8 cellular contexts compared by ENCODE assay signal in genomic region chr16:71564377-71564967, GRCh38.
DNase-seq lines count a peak whose midpoint lies in the region; ATAC-seq and TF ChIP-seq lines count a peak whose summit lies in the region.

No MANE protein-coding gene starts in this region.

- H3K9me3 ChIP-seq in DND-41 (ENCODE audit: insufficient read depth, low read length, severe bottlenecking) (peaks cover 7% of the 10 kb centered on the region), NT2/D1 (ENCODE audit: insufficient read depth, low read length) (peaks cover 24% of the 10 kb centered on the region; the same call in 1 of the 2 replicates)
- no peaks in the 10 kb centered on the region for H3K9me3 ChIP-seq in effector memory CD4-positive, alpha-beta T cell (ENCODE audit: control insufficient read depth, low read length)

- peak overlapping the region; percentile 66 for H3K27ac Mint-ChIP-seq in nephron progenitor cell

- H3K4me1 ChIP-seq in DND-41 (ENCODE audit: insufficient read depth, low read length), result peaks cover 20% of the 10 kb centered on the region
- peaks cover 2% of the 10 kb centered on the region for H3K4me1 ChIP-seq in NT2/D1 (ENCODE audit: insufficient read depth, insufficient read length)
- H3K4me1 ChIP-seq in effector memory CD4-positive, alpha-beta T cell (ENCODE audit: control insufficient read depth, insufficient read depth, low read length, poor library complexity, severe bottlenecking), result peaks cover 5% of the 10 kb centered on the region

- DNase-seq in DND-41 (peak; percentile 5), NT2/D1 (ENCODE audit: low read depth, low spot score) (no peak), nephron progenitor cell (peak; percentile 9), NCI-H82 (lab: John Stamatoyannopoulos, UW) (no peak)
- DNase-seq in effector memory CD4-positive, alpha-beta T cell, result no peak
- no peak for DNase-seq in activated CD4-positive, alpha-beta T cell treated with anti-CD3 and anti-CD28 coated beads, Interleukin-2, amount 50 U/mL, for 4 hours
- DNase-seq in NK-92 treated with Interleukin-12 subunit alpha and Interleukin-12 subunit beta, amount 100 ng/mL, for 24 hours (lab: John Stamatoyannopoulos, UW), result no peak

- H3K27ac ChIP-seq in DND-41 (ENCODE audit: low read length), result peak overlapping the region; percentile 38; the same call in 1 of the 2 replicates
- H3K27ac ChIP-seq in effector memory CD4-positive, alpha-beta T cell (ENCODE audit: insufficient read depth, low read length, poor library complexity, severe bottlenecking), result peak overlapping the region; percentile 78

- H4K20me1 ChIP-seq in DND-41 (ENCODE audit: insufficient read depth, low read length), result no peaks in the 10 kb centered on the region

- peak overlapping the region; percentile 98 for H2AFZ ChIP-seq in DND-41 (ENCODE audit: low read depth, low read length)

- no peaks in the 10 kb centered on the region for H3K79me2 ChIP-seq in DND-41 (ENCODE audit: insufficient read depth, low read length)

- H3K27me3 Mint-ChIP-seq in nephron progenitor cell (ENCODE audit: low read depth, poor library complexity), result peaks cover 30% of the 10 kb centered on the region

- ATAC-seq in DND-41 (ENCODE audit: insufficient read depth, low read depth), result no peak
- ATAC-seq in GM21619 (IDR thresholded peaks at IDR 0.05; ENCODE audit: unreplicated experiment), result peak; percentile 76

- H3K9ac ChIP-seq in DND-41 (ENCODE audit: low read depth, low read length) (peak overlapping the region; percentile 53), NT2/D1 (ENCODE audit: insufficient read length, low read depth) (peak overlapping the region; percentile 43)

- H3K36me3 ChIP-seq in DND-41 (ENCODE audit: insufficient read depth, low read length), result no peaks in the 10 kb centered on the region
- no peaks in the 10 kb centered on the region for H3K36me3 ChIP-seq in NT2/D1 (ENCODE audit: insufficient read depth, insufficient read length, low read length)
- H3K36me3 ChIP-seq in effector memory CD4-positive, alpha-beta T cell (ENCODE audit: control insufficient read depth, insufficient read depth, low read length), result no peaks in the 10 kb centered on the region

- peaks cover under 1% of the 10 kb centered on the region for H3K27me3 ChIP-seq in DND-41 (ENCODE audit: insufficient read depth, low read length, poor library complexity)
- H3K27me3 ChIP-seq in NT2/D1 (ENCODE audit: insufficient read depth, insufficient read length), result no peaks in the 10 kb centered on the region
- no peaks in the 10 kb centered on the region for H3K27me3 ChIP-seq in effector memory CD4-positive, alpha-beta T cell (replicated peaks; ENCODE audit: control insufficient read depth, insufficient read depth, low read length, poor library complexity, severe bottlenecking)

- peaks cover 5% of the 10 kb centered on the region for H3K36me3 Mint-ChIP-seq in nephron progenitor cell (ENCODE audit: low read depth)

- peak overlapping the region; percentile 88 for H3K4me2 ChIP-seq in DND-41 (ENCODE audit: insufficient read depth, low read length)

- no peak for TF ChIP-seq CTCF in DND-41 (IDR thresholded peaks at IDR 0.05; ENCODE audit: borderline replicate concordance, extremely low read depth, low read length, poor library complexity, severe bottlenecking)
- no peak for TF ChIP-seq CTCF in nephron progenitor cell (IDR thresholded peaks at IDR 0.05)

- H3K4me3 ChIP-seq in DND-41 (ENCODE audit: low read depth in 1 of 2, low read length in 2 of 2) (peak overlapping the region; percentile 49 to 76), NT2/D1 (ENCODE audit: insufficient read length, low read depth) (peak overlapping the region; percentile 47)
- H3K4me3 ChIP-seq in effector memory CD4-positive, alpha-beta T cell (ENCODE audit: insufficient read depth, low read depth, low read length, poor library complexity, severe bottlenecking), result peak overlapping the region; percentile 54

- H3K9me3 Mint-ChIP-seq in nephron progenitor cell, result peaks cover 42% of the 10 kb centered on the region

- H3K4me1 Mint-ChIP-seq in nephron progenitor cell, result peaks cover 17% of the 10 kb centered on the region

- H3K4me3 Mint-ChIP-seq in nephron progenitor cell, result peak overlapping the region; percentile 87

Comparison
In these comparisons a context has a peak if more than half of its experiments do, and no peak if none do; other contexts are left out.
1. DNase-seq: peak in DND-41 (single experiment) and nephron progenitor cell (single experiment); none in NT2/D1 (single experiment), effector memory CD4-positive, alpha-beta T cell (0 of 3), NCI-H82 (single experiment), activated CD4-positive, alpha-beta T cell treated with anti-CD3 and anti-CD28 coated beads, Interleukin-2, amount 50 U/mL, for 4 hours (0 of 2) and NK-92 treated with Interleukin-12 subunit alpha and Interleukin-12 subunit beta, amount 100 ng/mL, for 24 hours (single experiment).
2. Peak in every context shown above with its lines, with median percentiles within 50 percentile points of each other: H3K4me3 ChIP-seq.